In the genomic region with DNA sequence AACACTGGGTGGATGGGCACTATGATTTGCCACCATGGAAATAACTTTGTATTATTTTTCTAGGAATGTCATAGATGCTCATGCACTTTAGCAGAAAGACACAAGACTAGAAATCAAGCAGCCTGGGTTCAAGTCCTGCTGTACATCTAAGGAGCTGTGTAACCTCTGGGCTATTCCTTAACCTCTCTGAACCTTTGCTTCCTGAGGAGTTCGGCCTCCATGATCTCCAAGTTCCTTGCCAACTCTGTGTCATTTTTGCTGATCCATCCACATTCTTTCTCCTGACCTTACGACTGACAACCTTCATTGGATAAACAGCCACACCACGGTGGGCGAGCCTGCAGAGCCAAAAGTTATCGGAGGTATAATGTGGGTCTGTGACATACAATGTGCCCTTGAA, we compare ENCODE assay signal across 1 cellular context.
TF ChIP-seq lines count a peak whose summit lies in the region.

No MANE protein-coding gene starts in this region.

TF ChIP-seq in SK-N-SH, 30 proteins besides CTCF, POLR2A, EP300 and RAD21:
- TF ChIP-seq IRF3 (IDR thresholded peaks at IDR 0.05; ENCODE audit: low read depth, low read length) (no peak), NFIC (IDR thresholded peaks at IDR 0.05; ENCODE audit: borderline replicate concordance) (no peak), MXI1 (IDR thresholded peaks at IDR 0.05; ENCODE audit: low read depth, low read length) (no peak), TAF1 (IDR thresholded peaks at IDR 0.05; ENCODE audit: borderline replicate concordance, low read depth, low read length) (no peak), GATA2 (CRISPR knock-in tag; IDR thresholded peaks at IDR 0.05) (no peak), TEAD4 (IDR thresholded peaks at IDR 0.05; ENCODE audit: borderline replicate concordance, insufficient read depth) (no peak), USF1 (IDR thresholded peaks at IDR 0.05; ENCODE audit: borderline replicate concordance, low read depth) (no peak), FOXM1 (IDR thresholded peaks at IDR 0.05; ENCODE audit: low read depth) (no peak), GABPA (IDR thresholded peaks at IDR 0.05; ENCODE audit: low read depth) (no peak), MEF2A (IDR thresholded peaks at IDR 0.05; ENCODE audit: borderline replicate concordance, low read depth) (no peak), POLR2AphosphoS5 (IDR thresholded peaks at IDR 0.05; ENCODE audit: low read depth, low read length) (no peak)
- TF ChIP-seq, protein P1, sequence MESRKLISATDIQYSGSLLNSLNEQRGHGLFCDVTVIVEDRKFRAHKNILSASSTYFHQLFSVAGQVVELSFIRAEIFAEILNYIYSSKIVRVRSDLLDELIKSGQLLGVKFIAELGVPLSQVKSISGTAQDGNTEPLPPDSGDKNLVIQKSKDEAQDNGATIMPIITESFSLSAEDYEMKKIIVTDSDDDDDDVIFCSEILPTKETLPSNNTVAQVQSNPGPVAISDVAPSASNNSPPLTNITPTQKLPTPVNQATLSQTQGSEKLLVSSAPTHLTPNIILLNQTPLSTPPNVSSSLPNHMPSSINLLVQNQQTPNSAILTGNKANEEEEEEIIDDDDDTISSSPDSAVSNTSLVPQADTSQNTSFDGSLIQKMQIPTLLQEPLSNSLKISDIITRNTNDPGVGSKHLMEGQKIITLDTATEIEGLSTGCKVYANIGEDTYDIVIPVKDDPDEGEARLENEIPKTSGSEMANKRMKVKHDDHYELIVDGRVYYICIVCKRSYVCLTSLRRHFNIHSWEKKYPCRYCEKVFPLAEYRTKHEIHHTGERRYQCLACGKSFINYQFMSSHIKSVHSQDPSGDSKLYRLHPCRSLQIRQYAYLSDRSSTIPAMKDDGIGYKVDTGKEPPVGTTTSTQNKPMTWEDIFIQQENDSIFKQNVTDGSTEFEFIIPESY (IDR thresholded peaks at IDR 0.05; ENCODE audit: borderline replicate concordance, low read depth) = no peak
- TF ChIP-seq, protein P2, sequence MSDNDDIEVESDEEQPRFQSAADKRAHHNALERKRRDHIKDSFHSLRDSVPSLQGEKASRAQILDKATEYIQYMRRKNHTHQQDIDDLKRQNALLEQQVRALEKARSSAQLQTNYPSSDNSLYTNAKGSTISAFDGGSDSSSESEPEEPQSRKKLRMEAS (IDR thresholded peaks at IDR 0.05; ENCODE audit: low read depth) = no peak
